In the genomic region with DNA sequence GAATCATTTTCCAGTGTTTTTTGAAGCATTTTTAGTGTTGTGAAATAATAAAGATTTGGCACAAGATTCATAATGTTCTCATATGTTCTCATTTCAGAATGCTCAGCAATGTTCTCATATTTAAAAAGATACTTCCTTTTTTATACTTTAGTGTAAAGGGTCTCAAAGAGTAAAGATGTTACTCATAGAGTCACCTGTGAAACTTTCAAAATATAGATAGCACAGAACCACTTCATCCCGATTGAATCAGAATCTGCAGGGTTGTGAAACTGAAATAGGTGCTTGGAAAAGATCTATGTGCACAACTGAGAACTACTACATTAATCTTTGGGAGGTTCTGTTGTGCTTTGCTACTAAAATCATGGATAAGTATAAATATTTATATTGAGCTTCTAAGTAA, we compare ENCODE assay signal across 18 cellular contexts.
DNase-seq lines count a peak whose midpoint lies in the region; ATAC-seq and TF ChIP-seq lines count a peak whose summit lies in the region.
"Had no signal": no experiment of that assay in that cellular context is flagged by ENCODE, and none has a peak within 500 bp of the region (broad histone marks: within the 10 kb centered on the region; RNA-seq: fewer than 3 reads in every experiment).

No MANE protein-coding gene starts in this region.

- peak overlapping the region; percentile 74 for H3K9ac ChIP-seq in OCI-LY3 (ENCODE audit: low read length)

- H3K4me3 ChIP-seq in OCI-LY3 (ENCODE audit: low read length) = peak overlapping the region; percentile 66
- H3K4me3 ChIP-seq in Peyer's patch = no peak overlapping the region
- H3K4me3 ChIP-seq: heart right ventricle, thoracic aorta had no signal

- peak overlapping the region; percentile 94 for H3K4me2 ChIP-seq in OCI-LY3 (ENCODE audit: low read length)

- TF ChIP-seq POLR2A in Peyer's patch (IDR thresholded peaks at IDR 0.05) = no peak

- no peaks in the 10 kb centered on the region for H3K36me3 ChIP-seq in OCI-LY3 (replicated peaks; ENCODE audit: low read depth, low read length)
- no peaks in the 10 kb centered on the region for H3K36me3 ChIP-seq in Peyer's patch
- H3K36me3 ChIP-seq: heart right ventricle, thoracic aorta had no signal

- ATAC-seq in GM18907 (IDR thresholded peaks at IDR 0.05; ENCODE audit: unreplicated experiment) (peak; percentile 49), GM21528 (IDR thresholded peaks at IDR 0.05; ENCODE audit: low FRiP score, unreplicated experiment) (peak; percentile 50), HG03066 (IDR thresholded peaks at IDR 0.05; ENCODE audit: low read depth, unreplicated experiment) (peak; percentile 51)
- ATAC-seq: HCT116, Panc1 had no signal

- H3K4me1 ChIP-seq in OCI-LY3 (ENCODE audit: low read length) = peaks cover 47% of the 10 kb centered on the region
- H3K4me1 ChIP-seq in Peyer's patch = no peaks in the 10 kb centered on the region

- peak overlapping the region; percentile 97 for H3K27ac ChIP-seq in OCI-LY3 (ENCODE audit: low read length)
- H3K27ac ChIP-seq in Peyer's patch = no peak overlapping the region
- no peak overlapping the region for H3K27ac ChIP-seq in substantia nigra (ENCODE audit: low read depth, low read length, poor library complexity, severe bottlenecking)
- H3K27ac ChIP-seq: heart right ventricle, thoracic aorta had no signal

- DNase-seq in Peyer's patch (no peak), substantia nigra (lab: John Stamatoyannopoulos, UW) (no peak), SIG-M5 (lab: John Stamatoyannopoulos, UW) (no peak)
- DNase-seq in effector CD4-positive, alpha-beta T cell = no peak
- DNase-seq: activated CD4-positive, alpha-beta memory T cell treated with anti-CD3 and anti-CD28 coated beads, Interleukin-2, amount 10 ng/mL, durations not matched to agents 7 days and 5 days; activated T-cell treated with anti-CD3 and anti-CD28 coated beads, Interleukin-2, amount 50 U/mL, for 72 hours; heart right ventricle; naive thymus-derived CD4-positive, alpha-beta T cell; NCI-H1092; small intestine; stimulated activated CD4-positive, alpha-beta T cell treated with anti-CD3 and anti-CD28 coated beads, Interleukin-4, amount 100 ng/mL, for 4 hours had no signal

- no peaks in the 10 kb centered on the region for H3K79me2 ChIP-seq in OCI-LY3 (ENCODE audit: low read length)

- H2AFZ ChIP-seq in OCI-LY3 (ENCODE audit: low read depth, low read length) = no peak overlapping the region

- H3K27me3 ChIP-seq in OCI-LY3 (ENCODE audit: low read depth, low read length) (no peaks in the 10 kb centered on the region), Peyer's patch (no peaks in the 10 kb centered on the region)
- H3K27me3 ChIP-seq: heart right ventricle had no signal

- TF ChIP-seq CTCF in OCI-LY3 (IDR thresholded peaks at IDR 0.05; ENCODE audit: low read depth, low read length) (no peak), Peyer's patch (IDR thresholded peaks at IDR 0.05) (no peak)

- no peaks in the 10 kb centered on the region for H4K20me1 ChIP-seq in OCI-LY3 (ENCODE audit: insufficient read depth, low read length)

- H3K9me3 ChIP-seq in OCI-LY3 (ENCODE audit: insufficient read depth, low read length) (no peaks in the 10 kb centered on the region), Peyer's patch (no peaks in the 10 kb centered on the region)
- H3K9me3 ChIP-seq: heart right ventricle, thoracic aorta had no signal
